19 cellular contexts compared by ENCODE assay signal in genomic region chr6:165717732-165718465, GRCh38. TPM values are rescaled to one million over a fixed set of nuclear protein-coding genes. Genes with fewer than 3 reads are reported as not detected.
DNase-seq lines count a peak whose midpoint lies in the region; ATAC-seq and TF ChIP-seq lines count a peak whose summit lies in the region.
"Had no signal": no experiment of that assay in that cellular context is flagged by ENCODE, and none has a peak within 500 bp of the region (broad histone marks: within the 10 kb centered on the region; RNA-seq: fewer than 3 reads in every experiment).

No MANE protein-coding gene starts in this region.

- POLR2A ChIA-PET in T-cell (lab: Charles Lee): no interaction called here

- no peak for ATAC-seq in HG02642 (IDR thresholded peaks at IDR 0.05; ENCODE audit: poor library complexity, unreplicated experiment)
- no peak for ATAC-seq in T-cell (replicated peaks in 1 of 4)
- ATAC-seq: activated CD8-positive, alpha-beta T cell treated with anti-CD3 and anti-CD28 coated beads for 36 hours; activated naive CD8-positive, alpha-beta T cell treated with anti-CD3 and anti-CD28 coated beads, Interleukin-2, amount 50 U/mL, for 24 hours had no signal

- H3K27me3 Mint-ChIP-seq in T-cell: peaks cover 4 to 12% of the 10 kb centered on the region in 2 donors
- H3K27me3 Mint-ChIP-seq: activated CD8-positive, alpha-beta T cell treated with anti-CD3 and anti-CD28 coated beads for 36 hours had no signal

- H3K4me3 Mint-ChIP-seq in T-cell: no peak overlapping the region
- H3K4me3 Mint-ChIP-seq: activated CD8-positive, alpha-beta T cell treated with anti-CD3 and anti-CD28 coated beads for 36 hours; activated naive CD8-positive, alpha-beta T cell treated with anti-CD3 and anti-CD28 coated beads, Interleukin-2, amount 50 U/mL, for 24 hours; CD14-positive monocyte; naive B cell; T-helper 1 cell treated with Interleukin-12 subunit alpha and Interleukin-12 subunit beta and Interleukin-4 antibody, amounts not matched to agents 30 μg/mL and 1 μg/mL, for 36 hours had no signal

- no peak overlapping the region for H3K4me3 ChIP-seq in astrocyte of the spinal cord (ENCODE audit: low read depth, low read length)
- H3K4me3 ChIP-seq: suprapubic skin had no signal

- TF ChIP-seq CTCF in astrocyte of the spinal cord (IDR thresholded peaks at IDR 0.05; ENCODE audit: low read depth, low read length): no peak

- H3K9me3 Mint-ChIP-seq in T-cell: no peaks in the 10 kb centered on the region
- H3K9me3 Mint-ChIP-seq: activated CD8-positive, alpha-beta T cell treated with anti-CD3 and anti-CD28 coated beads for 36 hours; activated naive CD8-positive, alpha-beta T cell treated with anti-CD3 and anti-CD28 coated beads, Interleukin-2, amount 50 U/mL, for 24 hours; naive B cell; T-helper 1 cell treated with Interleukin-12 subunit alpha and Interleukin-12 subunit beta and Interleukin-4 antibody, amounts not matched to agents 30 μg/mL and 1 μg/mL, for 36 hours had no signal

- no peaks in the 10 kb centered on the region for H3K36me3 Mint-ChIP-seq in T-cell
- H3K36me3 Mint-ChIP-seq: CD14-positive monocyte, naive B cell had no signal

- CTCF ChIA-PET in T-cell (lab: Charles Lee): no interaction called here

- H3K27ac Mint-ChIP-seq in T-cell: no peak overlapping the region
- H3K27ac Mint-ChIP-seq: activated CD8-positive, alpha-beta T cell treated with anti-CD3 and anti-CD28 coated beads for 36 hours; activated naive CD8-positive, alpha-beta T cell treated with anti-CD3 and anti-CD28 coated beads, Interleukin-2, amount 50 U/mL, for 24 hours; CD14-positive monocyte; naive B cell; T-helper 1 cell treated with Interleukin-12 subunit alpha and Interleukin-12 subunit beta and Interleukin-4 antibody, amounts not matched to agents 30 μg/mL and 1 μg/mL, for 36 hours had no signal

- H3K4me1 Mint-ChIP-seq in T-cell: no peaks in the 10 kb centered on the region
- H3K4me1 Mint-ChIP-seq: activated naive CD8-positive, alpha-beta T cell treated with anti-CD3 and anti-CD28 coated beads, Interleukin-2, amount 50 U/mL, for 24 hours; CD14-positive monocyte; naive B cell had no signal

- DNase-seq in LHCN-M2 (ENCODE audit: low read depth) (peak; percentile 22), astrocyte of the spinal cord (ENCODE audit: low read depth, low spot score) (peak; percentile 46), kidney tubule cell (ENCODE audit: low spot score) (peak; percentile 81), DMS114 treated with DMSO at 0.1 percent for 48 hours (lab: John Stamatoyannopoulos, UW; ENCODE audit: unreplicated experiment) (no peak), erythroblast (lab: John Stamatoyannopoulos, UW) (no peak), T-cell (no peak)
- DNase-seq: activated CD8-positive, alpha-beta T cell treated with anti-CD3 and anti-CD28 coated beads for 36 hours; activated naive CD8-positive, alpha-beta T cell treated with anti-CD3 and anti-CD28 coated beads, Interleukin-2, amount 50 U/mL, for 24 hours; activated T-cell treated with anti-CD3 and anti-CD28 coated beads, Interleukin-2, amount 50 U/mL, for 48 hours; DMS79 treated with DMSO at 0.1 percent for 48 hours; HCEC 1CT; naive B cell; NCI-H1417; posterior cingulate gyrus; small intestine had no signal

- in situ Hi-C loops in astrocyte of the spinal cord (cut with HindIII; ENCODE audit: low sequenced_read_pairs): no loop called here

- TF ChIP-seq POLR2A in erythroblast (IDR thresholded peaks at IDR 0.05; ENCODE audit: low read length): no peak

RNA-seq across cellular contexts. Expression of gene PDE10A, which starts 54.9 kb away (rescaled TPM):
- 17.9 and 21.6 TPM in 2 replicates for total RNA-seq in LHCN-M2 (2014; rRNA removed)
- 9.1 TPM for polyA plus RNA-seq in LHCN-M2 (2012)
- total RNA-seq in T-cell: under 1 TPM in 1 of 5 donors, not detected in 4; 0.12 TPM
- total RNA-seq: activated CD8-positive, alpha-beta T cell treated with anti-CD3 and anti-CD28 coated beads for 36 hours had no signal
- polyA plus RNA-seq: CD14-positive monocyte had no signal

Comparison
In these comparisons a context has a peak if more than half of its experiments do, and no peak if none do; other contexts are left out.
1. DNase-seq: peak in LHCN-M2 (single experiment), astrocyte of the spinal cord (single experiment) and kidney tubule cell (single experiment); none in DMS114 treated with DMSO at 0.1 percent for 48 hours (single experiment), erythroblast (0 of 2) and T-cell (0 of 34).
2. RNA of gene PDE10A, which starts 54.9 kb away (total RNA-seq): 17.9 to 21.6 TPM in LHCN-M2; 0.12 TPM in T-cell; every median in the first group is over 10 times any median in the second.